8 cellular contexts compared by ENCODE assay signal in genomic region chr3:111252795-111253194, GRCh38.
DNase-seq lines count a peak whose midpoint lies in the region; ATAC-seq and TF ChIP-seq lines count a peak whose summit lies in the region.

No MANE protein-coding gene starts in this region.

- H3K4me2 ChIP-seq in GM23338: no peak overlapping the region

- peak overlapping the region; percentile 43; the same call in 1 of the 2 replicates for H2AFZ ChIP-seq in GM23338

- no peaks in the 10 kb centered on the region for H3K79me2 ChIP-seq in GM23338 (replicated peaks; ENCODE audit: insufficient read depth)

- no peak overlapping the region for H3K4me3 ChIP-seq in GM23338

- peaks cover 4% of the 10 kb centered on the region; the same call in 1 of the 2 replicates for H3K9me2 ChIP-seq in GM23338 (ENCODE audit: insufficient read depth)

- no peaks in the 10 kb centered on the region for H3K36me3 ChIP-seq in GM23338 (ENCODE audit: insufficient read depth)

- H4K20me1 ChIP-seq in GM23338 (replicated peaks; ENCODE audit: insufficient read depth): no peaks in the 10 kb centered on the region

- H3K4me3 Mint-ChIP-seq in GM23338: no peak overlapping the region

- H3K4me1 ChIP-seq in GM23338 (ENCODE audit: insufficient read depth): no peaks in the 10 kb centered on the region

- H3K4me1 Mint-ChIP-seq in GM23338: no peaks in the 10 kb centered on the region

- no peaks in the 10 kb centered on the region for H3F3A ChIP-seq in GM23338 (replicated peaks; ENCODE audit: low read depth)

- no peaks in the 10 kb centered on the region for H3K9me3 Mint-ChIP-seq in GM23338

- H3K27me3 Mint-ChIP-seq in GM23338 (ENCODE audit: insufficient read depth, low read depth, poor library complexity): no peaks in the 10 kb centered on the region

- peak; percentile 45 to 60 for TF ChIP-seq CTCF in GM23338 (conservative IDR thresholded peaks at IDR 0.05; ENCODE audit: low read depth in 2 of 2)
- no peak for TF ChIP-seq CTCF in GM13977 (IDR thresholded peaks at IDR 0.05; ENCODE audit: extremely low read depth, insufficient read depth, missing control alignments)

- ATAC-seq in GM23338 (peak; percentile 66; the same call in 2 of the 3 replicates), SK-N-SH treated with all-trans-retinoic acid at 6 μM for 48 hours (peak; percentile 87), GM21381 (IDR thresholded peaks at IDR 0.05; ENCODE audit: unreplicated experiment) (no peak), HG02610 (IDR thresholded peaks at IDR 0.05; ENCODE audit: unreplicated experiment) (no peak)

- H3K27ac ChIP-seq in GM23338 (ENCODE audit: low read depth): no peak overlapping the region

- no peaks in the 10 kb centered on the region for H3K27me3 ChIP-seq in GM23338 (ENCODE audit: insufficient read depth)

- no peaks in the 10 kb centered on the region for H3K36me3 Mint-ChIP-seq in GM23338 (ENCODE audit: low read depth)

- DNase-seq in AG08395 (ENCODE audit: low spot score) (peak; percentile 62), GM23338 (ENCODE audit: low spot score) (peak; percentile 60), iPS-NIHi7 (ENCODE audit: extremely low spot score) (peak; percentile 47), amniotic stem cell (lab: John Stamatoyannopoulos, UW) (no peak), GM13977 (ENCODE audit: low spot score) (no peak)

- in situ Hi-C loops in GM13977 (cut with MboI; ENCODE audit: low pct_unique_long_range_greater_than_20kb, low sequenced_read_pairs, unreplicated experiment): no loop called here

- H3K27ac Mint-ChIP-seq in GM23338: no peak overlapping the region

TF ChIP-seq in GM23338, 12 proteins besides CTCF, POLR2A, EP300 and RAD21 (continues in another document):
- no peak for TF ChIP-seq STAT1 (IDR thresholded peaks at IDR 0.05; ENCODE audit: unreplicated experiment)
- no peak for TF ChIP-seq ZNF331 (CRISPR knock-in tag; IDR thresholded peaks at IDR 0.05; ENCODE audit: low read depth)
- no peak for TF ChIP-seq EZH2 (IDR thresholded peaks at IDR 0.05; ENCODE audit: low read depth, unreplicated experiment)
- no peak for TF ChIP-seq EZH2phosphoT487 (IDR thresholded peaks at IDR 0.05; ENCODE audit: unreplicated experiment)
- TF ChIP-seq JUNB (IDR thresholded peaks at IDR 0.05; ENCODE audit: unreplicated experiment): no peak
- TF ChIP-seq, protein P1, sequence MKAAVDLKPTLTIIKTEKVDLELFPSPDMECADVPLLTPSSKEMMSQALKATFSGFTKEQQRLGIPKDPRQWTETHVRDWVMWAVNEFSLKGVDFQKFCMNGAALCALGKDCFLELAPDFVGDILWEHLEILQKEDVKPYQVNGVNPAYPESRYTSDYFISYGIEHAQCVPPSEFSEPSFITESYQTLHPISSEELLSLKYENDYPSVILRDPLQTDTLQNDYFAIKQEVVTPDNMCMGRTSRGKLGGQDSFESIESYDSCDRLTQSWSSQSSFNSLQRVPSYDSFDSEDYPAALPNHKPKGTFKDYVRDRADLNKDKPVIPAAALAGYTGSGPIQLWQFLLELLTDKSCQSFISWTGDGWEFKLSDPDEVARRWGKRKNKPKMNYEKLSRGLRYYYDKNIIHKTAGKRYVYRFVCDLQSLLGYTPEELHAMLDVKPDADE (IDR thresholded peaks at IDR 0.05): no peak

TF ChIP-seq in SK-N-SH treated with all-trans-retinoic acid at 6 μM for 48 hours, 23 proteins besides CTCF, POLR2A, EP300 and RAD21:
- TF ChIP-seq SNAI2 (CRISPR knock-in tag; IDR thresholded peaks at IDR 0.05): no peak
- TF ChIP-seq ZFP30 (CRISPR knock-in tag; IDR thresholded peaks at IDR 0.05): no peak
- TF ChIP-seq PATZ1 (CRISPR knock-in tag; IDR thresholded peaks at IDR 0.05; ENCODE audit: borderline replicate concordance): no peak
- no peak for TF ChIP-seq ZNF8 (CRISPR knock-in tag; IDR thresholded peaks at IDR 0.05)
- no peak for TF ChIP-seq ARNTL (CRISPR knock-in tag; IDR thresholded peaks at IDR 0.05; ENCODE audit: borderline replicate concordance, low read depth)
- TF ChIP-seq, protein P2, sequence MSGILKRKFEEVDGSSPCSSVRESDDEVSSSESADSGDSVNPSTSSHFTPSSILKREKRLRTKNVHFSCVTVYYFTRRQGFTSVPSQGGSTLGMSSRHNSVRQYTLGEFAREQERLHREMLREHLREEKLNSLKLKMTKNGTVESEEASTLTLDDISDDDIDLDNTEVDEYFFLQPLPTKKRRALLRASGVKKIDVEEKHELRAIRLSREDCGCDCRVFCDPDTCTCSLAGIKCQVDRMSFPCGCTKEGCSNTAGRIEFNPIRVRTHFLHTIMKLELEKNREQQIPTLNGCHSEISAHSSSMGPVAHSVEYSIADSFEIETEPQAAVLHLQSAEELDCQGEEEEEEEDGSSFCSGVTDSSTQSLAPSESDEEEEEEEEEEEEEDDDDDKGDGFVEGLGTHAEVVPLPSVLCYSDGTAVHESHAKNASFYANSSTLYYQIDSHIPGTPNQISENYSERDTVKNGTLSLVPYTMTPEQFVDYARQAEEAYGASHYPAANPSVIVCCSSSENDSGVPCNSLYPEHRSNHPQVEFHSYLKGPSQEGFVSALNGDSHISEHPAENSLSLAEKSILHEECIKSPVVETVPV (CRISPR knock-in tag; IDR thresholded peaks at IDR 0.05): no peak
- no peak for TF ChIP-seq BACH2 (CRISPR knock-in tag; IDR thresholded peaks at IDR 0.05; ENCODE audit: borderline replicate concordance)
- no peak for TF ChIP-seq ESRRG (CRISPR knock-in tag; IDR thresholded peaks at IDR 0.05)
- no peak for TF ChIP-seq GLIS3 (CRISPR knock-in tag; IDR thresholded peaks at IDR 0.05)
- TF ChIP-seq RARB (CRISPR knock-in tag; IDR thresholded peaks at IDR 0.05): no peak
- TF ChIP-seq PPARA (CRISPR knock-in tag; IDR thresholded peaks at IDR 0.05; ENCODE audit: borderline replicate concordance): no peak
- no peak for TF ChIP-seq ZFP3 (CRISPR knock-in tag; IDR thresholded peaks at IDR 0.05)
- TF ChIP-seq OSR1 (CRISPR knock-in tag; IDR thresholded peaks at IDR 0.05): no peak
- no peak for TF ChIP-seq CSDC2 (CRISPR knock-in tag; IDR thresholded peaks at IDR 0.05)
- TF ChIP-seq, protein P3, sequence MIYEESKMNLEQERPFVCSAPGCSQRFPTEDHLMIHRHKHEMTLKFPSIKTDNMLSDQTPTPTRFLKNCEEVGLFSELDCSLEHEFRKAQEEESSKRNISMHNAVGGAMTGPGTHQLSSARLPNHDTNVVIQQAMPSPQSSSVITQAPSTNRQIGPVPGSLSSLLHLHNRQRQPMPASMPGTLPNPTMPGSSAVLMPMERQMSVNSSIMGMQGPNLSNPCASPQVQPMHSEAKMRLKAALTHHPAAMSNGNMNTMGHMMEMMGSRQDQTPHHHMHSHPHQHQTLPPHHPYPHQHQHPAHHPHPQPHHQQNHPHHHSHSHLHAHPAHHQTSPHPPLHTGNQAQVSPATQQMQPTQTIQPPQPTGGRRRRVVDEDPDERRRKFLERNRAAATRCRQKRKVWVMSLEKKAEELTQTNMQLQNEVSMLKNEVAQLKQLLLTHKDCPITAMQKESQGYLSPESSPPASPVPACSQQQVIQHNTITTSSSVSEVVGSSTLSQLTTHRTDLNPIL (CRISPR knock-in tag; IDR thresholded peaks at IDR 0.05; ENCODE audit: low read depth): no peak
- TF ChIP-seq TSHZ2 (CRISPR knock-in tag; IDR thresholded peaks at IDR 0.05): no peak
- no peak for TF ChIP-seq ZNF565 (CRISPR knock-in tag; conservative IDR thresholded peaks at IDR 0.05; ENCODE audit: low read depth)
- TF ChIP-seq ISL1 (CRISPR knock-in tag; IDR thresholded peaks at IDR 0.05): no peak

Comparison
In these comparisons a context has a peak if more than half of its experiments do, and no peak if none do; other contexts are left out.
1. DNase-seq: peak in AG08395 (single experiment), GM23338 (single experiment) and iPS-NIHi7 (single experiment); none in amniotic stem cell (single experiment) and GM13977 (single experiment).
2. ATAC-seq: peak in GM23338 (single experiment) and SK-N-SH treated with all-trans-retinoic acid at 6 μM for 48 hours (single experiment); none in GM21381 (single experiment) and HG02610 (single experiment).